In the genomic region with DNA sequence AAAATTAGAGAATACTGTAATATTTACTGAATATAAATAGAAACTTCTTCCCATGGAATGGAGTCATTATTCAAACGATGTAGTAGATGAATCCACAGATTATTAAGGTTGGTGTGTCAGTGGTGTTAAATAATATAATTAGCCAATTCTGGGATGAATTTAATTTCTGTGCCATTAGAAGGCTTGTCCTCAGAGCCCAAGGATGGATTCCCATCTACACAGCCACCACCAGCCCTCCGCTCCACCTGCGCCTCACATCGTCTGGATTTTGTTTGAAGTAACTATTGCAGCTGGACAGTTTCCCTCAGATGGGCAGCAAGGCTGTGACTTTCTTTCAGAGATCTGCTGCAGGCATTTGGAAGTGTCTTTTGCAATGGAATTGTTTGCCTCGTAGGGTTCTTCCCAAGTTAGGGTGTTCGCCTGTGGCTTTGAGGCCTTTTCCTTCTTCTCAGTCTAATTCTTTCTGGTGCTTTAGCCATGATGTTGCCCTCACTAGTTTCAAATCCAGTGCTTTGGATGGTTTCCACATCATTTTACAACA, we compare ENCODE assay signal across 1 cellular context.
TF ChIP-seq lines count a peak whose summit lies in the region.

No MANE protein-coding gene starts in this region.

TF ChIP-seq in K562, 482 proteins besides CTCF, POLR2A, EP300 and RAD21 (continued from another document and continues in another):
- TF ChIP-seq, protein P1, sequence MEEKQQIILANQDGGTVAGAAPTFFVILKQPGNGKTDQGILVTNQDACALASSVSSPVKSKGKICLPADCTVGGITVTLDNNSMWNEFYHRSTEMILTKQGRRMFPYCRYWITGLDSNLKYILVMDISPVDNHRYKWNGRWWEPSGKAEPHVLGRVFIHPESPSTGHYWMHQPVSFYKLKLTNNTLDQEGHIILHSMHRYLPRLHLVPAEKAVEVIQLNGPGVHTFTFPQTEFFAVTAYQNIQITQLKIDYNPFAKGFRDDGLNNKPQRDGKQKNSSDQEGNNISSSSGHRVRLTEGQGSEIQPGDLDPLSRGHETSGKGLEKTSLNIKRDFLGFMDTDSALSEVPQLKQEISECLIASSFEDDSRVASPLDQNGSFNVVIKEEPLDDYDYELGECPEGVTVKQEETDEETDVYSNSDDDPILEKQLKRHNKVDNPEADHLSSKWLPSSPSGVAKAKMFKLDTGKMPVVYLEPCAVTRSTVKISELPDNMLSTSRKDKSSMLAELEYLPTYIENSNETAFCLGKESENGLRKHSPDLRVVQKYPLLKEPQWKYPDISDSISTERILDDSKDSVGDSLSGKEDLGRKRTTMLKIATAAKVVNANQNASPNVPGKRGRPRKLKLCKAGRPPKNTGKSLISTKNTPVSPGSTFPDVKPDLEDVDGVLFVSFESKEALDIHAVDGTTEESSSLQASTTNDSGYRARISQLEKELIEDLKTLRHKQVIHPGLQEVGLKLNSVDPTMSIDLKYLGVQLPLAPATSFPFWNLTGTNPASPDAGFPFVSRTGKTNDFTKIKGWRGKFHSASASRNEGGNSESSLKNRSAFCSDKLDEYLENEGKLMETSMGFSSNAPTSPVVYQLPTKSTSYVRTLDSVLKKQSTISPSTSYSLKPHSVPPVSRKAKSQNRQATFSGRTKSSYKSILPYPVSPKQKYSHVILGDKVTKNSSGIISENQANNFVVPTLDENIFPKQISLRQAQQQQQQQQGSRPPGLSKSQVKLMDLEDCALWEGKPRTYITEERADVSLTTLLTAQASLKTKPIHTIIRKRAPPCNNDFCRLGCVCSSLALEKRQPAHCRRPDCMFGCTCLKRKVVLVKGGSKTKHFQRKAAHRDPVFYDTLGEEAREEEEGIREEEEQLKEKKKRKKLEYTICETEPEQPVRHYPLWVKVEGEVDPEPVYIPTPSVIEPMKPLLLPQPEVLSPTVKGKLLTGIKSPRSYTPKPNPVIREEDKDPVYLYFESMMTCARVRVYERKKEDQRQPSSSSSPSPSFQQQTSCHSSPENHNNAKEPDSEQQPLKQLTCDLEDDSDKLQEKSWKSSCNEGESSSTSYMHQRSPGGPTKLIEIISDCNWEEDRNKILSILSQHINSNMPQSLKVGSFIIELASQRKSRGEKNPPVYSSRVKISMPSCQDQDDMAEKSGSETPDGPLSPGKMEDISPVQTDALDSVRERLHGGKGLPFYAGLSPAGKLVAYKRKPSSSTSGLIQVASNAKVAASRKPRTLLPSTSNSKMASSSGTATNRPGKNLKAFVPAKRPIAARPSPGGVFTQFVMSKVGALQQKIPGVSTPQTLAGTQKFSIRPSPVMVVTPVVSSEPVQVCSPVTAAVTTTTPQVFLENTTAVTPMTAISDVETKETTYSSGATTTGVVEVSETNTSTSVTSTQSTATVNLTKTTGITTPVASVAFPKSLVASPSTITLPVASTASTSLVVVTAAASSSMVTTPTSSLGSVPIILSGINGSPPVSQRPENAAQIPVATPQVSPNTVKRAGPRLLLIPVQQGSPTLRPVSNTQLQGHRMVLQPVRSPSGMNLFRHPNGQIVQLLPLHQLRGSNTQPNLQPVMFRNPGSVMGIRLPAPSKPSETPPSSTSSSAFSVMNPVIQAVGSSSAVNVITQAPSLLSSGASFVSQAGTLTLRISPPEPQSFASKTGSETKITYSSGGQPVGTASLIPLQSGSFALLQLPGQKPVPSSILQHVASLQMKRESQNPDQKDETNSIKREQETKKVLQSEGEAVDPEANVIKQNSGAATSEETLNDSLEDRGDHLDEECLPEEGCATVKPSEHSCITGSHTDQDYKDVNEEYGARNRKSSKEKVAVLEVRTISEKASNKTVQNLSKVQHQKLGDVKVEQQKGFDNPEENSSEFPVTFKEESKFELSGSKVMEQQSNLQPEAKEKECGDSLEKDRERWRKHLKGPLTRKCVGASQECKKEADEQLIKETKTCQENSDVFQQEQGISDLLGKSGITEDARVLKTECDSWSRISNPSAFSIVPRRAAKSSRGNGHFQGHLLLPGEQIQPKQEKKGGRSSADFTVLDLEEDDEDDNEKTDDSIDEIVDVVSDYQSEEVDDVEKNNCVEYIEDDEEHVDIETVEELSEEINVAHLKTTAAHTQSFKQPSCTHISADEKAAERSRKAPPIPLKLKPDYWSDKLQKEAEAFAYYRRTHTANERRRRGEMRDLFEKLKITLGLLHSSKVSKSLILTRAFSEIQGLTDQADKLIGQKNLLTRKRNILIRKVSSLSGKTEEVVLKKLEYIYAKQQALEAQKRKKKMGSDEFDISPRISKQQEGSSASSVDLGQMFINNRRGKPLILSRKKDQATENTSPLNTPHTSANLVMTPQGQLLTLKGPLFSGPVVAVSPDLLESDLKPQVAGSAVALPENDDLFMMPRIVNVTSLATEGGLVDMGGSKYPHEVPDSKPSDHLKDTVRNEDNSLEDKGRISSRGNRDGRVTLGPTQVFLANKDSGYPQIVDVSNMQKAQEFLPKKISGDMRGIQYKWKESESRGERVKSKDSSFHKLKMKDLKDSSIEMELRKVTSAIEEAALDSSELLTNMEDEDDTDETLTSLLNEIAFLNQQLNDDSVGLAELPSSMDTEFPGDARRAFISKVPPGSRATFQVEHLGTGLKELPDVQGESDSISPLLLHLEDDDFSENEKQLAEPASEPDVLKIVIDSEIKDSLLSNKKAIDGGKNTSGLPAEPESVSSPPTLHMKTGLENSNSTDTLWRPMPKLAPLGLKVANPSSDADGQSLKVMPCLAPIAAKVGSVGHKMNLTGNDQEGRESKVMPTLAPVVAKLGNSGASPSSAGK (IDR thresholded peaks at IDR 0.05), result 0 out of 2 replicates have a peak, but pooled peaks have one; percentile 8
- 0 out of 2 replicates have a peak, but pooled peaks have one; percentile 31 for TF ChIP-seq GABPB1 (CRISPR knock-in tag; IDR thresholded peaks at IDR 0.05)
- TF ChIP-seq ZNF696 (CRISPR knock-in tag; conservative IDR thresholded peaks at IDR 0.05), result no peak
- TF ChIP-seq MAZ (CRISPR knock-in tag; conservative IDR thresholded peaks at IDR 0.05 in 1 of 2, IDR thresholded peaks at IDR 0.05 in 1 of 2), result no peak
- TF ChIP-seq, protein P2, sequence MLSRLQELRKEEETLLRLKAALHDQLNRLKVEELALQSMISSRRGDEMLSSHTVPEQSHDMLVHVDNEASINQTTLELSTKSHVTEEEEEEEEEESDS (CRISPR knock-in tag; IDR thresholded peaks at IDR 0.05), result no peak
- TF ChIP-seq, protein P3, sequence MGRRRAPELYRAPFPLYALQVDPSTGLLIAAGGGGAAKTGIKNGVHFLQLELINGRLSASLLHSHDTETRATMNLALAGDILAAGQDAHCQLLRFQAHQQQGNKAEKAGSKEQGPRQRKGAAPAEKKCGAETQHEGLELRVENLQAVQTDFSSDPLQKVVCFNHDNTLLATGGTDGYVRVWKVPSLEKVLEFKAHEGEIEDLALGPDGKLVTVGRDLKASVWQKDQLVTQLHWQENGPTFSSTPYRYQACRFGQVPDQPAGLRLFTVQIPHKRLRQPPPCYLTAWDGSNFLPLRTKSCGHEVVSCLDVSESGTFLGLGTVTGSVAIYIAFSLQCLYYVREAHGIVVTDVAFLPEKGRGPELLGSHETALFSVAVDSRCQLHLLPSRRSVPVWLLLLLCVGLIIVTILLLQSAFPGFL (CRISPR knock-in tag; IDR thresholded peaks at IDR 0.05), result no peak
- TF ChIP-seq, protein P4, sequence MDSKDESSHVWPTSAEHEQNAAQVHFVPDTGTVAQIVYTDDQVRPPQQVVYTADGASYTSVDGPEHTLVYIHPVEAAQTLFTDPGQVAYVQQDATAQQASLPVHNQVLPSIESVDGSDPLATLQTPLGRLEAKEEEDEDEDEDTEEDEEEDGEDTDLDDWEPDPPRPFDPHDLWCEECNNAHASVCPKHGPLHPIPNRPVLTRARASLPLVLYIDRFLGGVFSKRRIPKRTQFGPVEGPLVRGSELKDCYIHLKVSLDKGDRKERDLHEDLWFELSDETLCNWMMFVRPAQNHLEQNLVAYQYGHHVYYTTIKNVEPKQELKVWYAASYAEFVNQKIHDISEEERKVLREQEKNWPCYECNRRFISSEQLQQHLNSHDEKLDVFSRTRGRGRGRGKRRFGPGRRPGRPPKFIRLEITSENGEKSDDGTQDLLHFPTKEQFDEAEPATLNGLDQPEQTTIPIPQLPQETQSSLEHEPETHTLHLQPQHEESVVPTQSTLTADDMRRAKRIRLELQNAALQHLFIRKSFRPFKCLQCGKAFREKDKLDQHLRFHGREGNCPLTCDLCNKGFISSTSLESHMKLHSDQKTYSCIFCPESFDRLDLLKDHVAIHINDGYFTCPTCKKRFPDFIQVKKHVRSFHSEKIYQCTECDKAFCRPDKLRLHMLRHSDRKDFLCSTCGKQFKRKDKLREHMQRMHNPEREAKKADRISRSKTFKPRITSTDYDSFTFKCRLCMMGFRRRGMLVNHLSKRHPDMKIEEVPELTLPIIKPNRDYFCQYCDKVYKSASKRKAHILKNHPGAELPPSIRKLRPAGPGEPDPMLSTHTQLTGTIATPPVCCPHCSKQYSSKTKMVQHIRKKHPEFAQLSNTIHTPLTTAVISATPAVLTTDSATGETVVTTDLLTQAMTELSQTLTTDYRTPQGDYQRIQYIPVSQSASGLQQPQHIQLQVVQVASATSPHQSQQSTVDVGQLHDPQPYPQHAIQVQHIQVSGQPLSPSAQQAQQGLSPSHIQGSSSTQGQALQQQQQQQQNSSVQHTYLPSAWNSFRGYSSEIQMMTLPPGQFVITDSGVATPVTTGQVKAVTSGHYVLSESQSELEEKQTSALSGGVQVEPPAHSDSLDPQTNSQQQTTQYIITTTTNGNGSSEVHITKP (IDR thresholded peaks at IDR 0.05; ENCODE audit: partially characterized antibody), result no peak
- TF ChIP-seq, protein P5, sequence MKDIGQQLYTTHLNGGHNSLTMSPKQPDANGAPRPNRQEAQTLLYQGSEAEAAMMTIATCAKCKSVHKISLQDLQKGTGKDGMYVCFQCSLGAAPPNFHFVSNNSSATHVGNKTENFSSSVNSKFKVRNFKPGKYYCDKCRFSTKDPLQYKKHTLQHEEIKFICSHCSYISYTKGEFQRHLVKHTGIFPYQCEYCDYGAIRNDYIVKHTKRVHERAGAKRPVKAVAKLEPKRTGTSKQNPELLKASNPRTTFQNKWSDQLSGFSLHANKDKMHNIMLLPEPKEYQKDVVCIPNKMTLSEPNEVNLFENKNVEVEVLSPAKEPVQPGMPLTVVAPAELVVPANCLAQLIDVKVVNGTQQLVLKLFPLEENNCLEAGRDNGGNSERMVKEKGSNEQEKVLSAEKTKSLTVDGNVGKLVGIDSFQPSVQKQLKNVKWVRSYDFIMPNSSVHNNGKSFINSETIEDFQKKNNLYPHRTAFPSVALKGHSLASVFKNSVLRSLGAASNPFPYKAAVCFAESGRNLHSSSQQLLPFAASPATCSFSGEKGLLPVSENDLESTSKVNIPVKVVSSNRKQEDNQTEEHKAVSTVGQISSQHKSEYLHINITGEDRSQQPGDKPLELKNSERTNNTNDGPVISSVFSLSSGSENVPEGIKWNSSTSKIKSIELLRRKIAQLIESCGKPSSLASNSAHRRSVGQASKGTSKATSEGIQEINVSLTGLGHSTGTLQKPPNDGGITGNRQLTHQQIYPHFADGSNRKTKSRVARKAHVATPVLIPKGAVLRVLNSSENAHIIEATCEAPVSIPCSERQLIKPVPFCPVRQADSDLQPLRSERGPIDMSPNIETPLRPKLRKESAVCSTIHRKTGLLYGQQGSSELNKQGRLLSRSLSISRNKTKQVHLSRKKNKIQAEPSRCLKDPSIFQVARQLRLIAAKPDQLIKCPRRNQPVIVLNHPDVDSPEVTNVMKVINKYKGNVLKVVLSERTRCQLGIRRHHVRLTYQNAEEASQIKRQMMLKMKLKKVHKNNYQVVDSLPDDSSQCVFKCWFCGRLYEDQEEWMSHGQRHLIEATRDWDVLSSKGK (CRISPR knock-in tag; IDR thresholded peaks at IDR 0.05), result no peak
- TF ChIP-seq DMBX1 (CRISPR knock-in tag; IDR thresholded peaks at IDR 0.05; ENCODE audit: borderline replicate concordance), result no peak
- TF ChIP-seq BRD9 (IDR thresholded peaks at IDR 0.05; ENCODE audit: low read depth, partially characterized antibody), result peak; percentile 49
- no peak for TF ChIP-seq CREB1 (IDR thresholded peaks at IDR 0.05)
- TF ChIP-seq CREB1 (CRISPR knock-in tag; IDR thresholded peaks at IDR 0.05), result peak; percentile 39; the same call in 1 of the 2 replicates
- no peak for TF ChIP-seq ZNF586 (CRISPR knock-in tag; conservative IDR thresholded peaks at IDR 0.05)
- no peak for TF ChIP-seq BMI1 (IDR thresholded peaks at IDR 0.05; ENCODE audit: low read length)
- TF ChIP-seq, protein P6, sequence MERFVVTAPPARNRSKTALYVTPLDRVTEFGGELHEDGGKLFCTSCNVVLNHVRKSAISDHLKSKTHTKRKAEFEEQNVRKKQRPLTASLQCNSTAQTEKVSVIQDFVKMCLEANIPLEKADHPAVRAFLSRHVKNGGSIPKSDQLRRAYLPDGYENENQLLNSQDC (CRISPR knock-in tag; IDR thresholded peaks at IDR 0.05), result no peak
- TF ChIP-seq PHTF2 (CRISPR knock-in tag; IDR thresholded peaks at IDR 0.05), result 0 out of 2 replicates have a peak, but pooled peaks have one; percentile 52
- no peak for TF ChIP-seq CSDE1 (IDR thresholded peaks at IDR 0.05)
- no peak for TF ChIP-seq ATF1 (CRISPR knock-in tag; IDR thresholded peaks at IDR 0.05)
- no peak for TF ChIP-seq ATF1 (tag; IDR thresholded peaks at IDR 0.05)
- TF ChIP-seq MXI1 (IDR thresholded peaks at IDR 0.05; ENCODE audit: low read depth, low read length), result no peak
- TF ChIP-seq YY1 (IDR thresholded peaks at IDR 0.05; ENCODE audit: borderline replicate concordance in 1 of 3, control insufficient read depth in 1 of 3, extremely low read depth in 1 of 3, insufficient read depth in 3 of 3, insufficient read length in 1 of 3, insufficient replicate concordance in 2 of 3, low read depth in 1 of 3, low read length in 2 of 3), result no peak
- no peak for TF ChIP-seq ZNF583 (CRISPR knock-in tag; IDR thresholded peaks at IDR 0.05)
- TF ChIP-seq RUNX1 (IDR thresholded peaks at IDR 0.05; ENCODE audit: low read depth), result no peak
- no peak for TF ChIP-seq PTRF (tag; IDR thresholded peaks at IDR 0.05)
- no peak for TF ChIP-seq ESRRA (IDR thresholded peaks at IDR 0.05; ENCODE audit: borderline replicate concordance, low read depth)
- no peak for TF ChIP-seq POLR2AphosphoS2 (IDR thresholded peaks at IDR 0.05; ENCODE audit: low read length)
- TF ChIP-seq PTTG1 (tag; IDR thresholded peaks at IDR 0.05; ENCODE audit: low read depth), result no peak
- no peak for TF ChIP-seq HSF4 (CRISPR knock-in tag; IDR thresholded peaks at IDR 0.05; ENCODE audit: borderline replicate concordance)
- TF ChIP-seq, protein P7, sequence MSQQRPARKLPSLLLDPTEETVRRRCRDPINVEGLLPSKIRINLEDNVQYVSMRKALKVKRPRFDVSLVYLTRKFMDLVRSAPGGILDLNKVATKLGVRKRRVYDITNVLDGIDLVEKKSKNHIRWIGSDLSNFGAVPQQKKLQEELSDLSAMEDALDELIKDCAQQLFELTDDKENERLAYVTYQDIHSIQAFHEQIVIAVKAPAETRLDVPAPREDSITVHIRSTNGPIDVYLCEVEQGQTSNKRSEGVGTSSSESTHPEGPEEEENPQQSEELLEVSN (IDR thresholded peaks at IDR 0.05; ENCODE audit: borderline replicate concordance in 1 of 2, extremely low read depth in 1 of 2, insufficient read depth in 1 of 2, insufficient read length in 1 of 2, low read depth in 1 of 2, low read length in 1 of 2, poor library complexity in 1 of 2, severe bottlenecking in 1 of 2), result no peak
- TF ChIP-seq ZNF174 (CRISPR knock-in tag; IDR thresholded peaks at IDR 0.05), result no peak
- TF ChIP-seq RNF2 (IDR thresholded peaks at IDR 0.05), result no peak
